ENCODE assay signal across 19 cellular contexts in genomic region chr9:133706651-133707050, GRCh38. TPM values are rescaled to one million over a fixed set of nuclear protein-coding genes. Genes with fewer than 3 reads are reported as not detected.
DNase-seq lines count a peak whose midpoint lies in the region; ATAC-seq and TF ChIP-seq lines count a peak whose summit lies in the region.
"Had no signal": no experiment of that assay in that cellular context is flagged by ENCODE, and none has a peak within 500 bp of the region (broad histone marks: within the 10 kb centered on the region; RNA-seq: fewer than 3 reads in every experiment).

No MANE protein-coding gene starts in this region.

- H3K4me1 Mint-ChIP-seq in activated naive CD4-positive, alpha-beta T cell treated with anti-CD3 and anti-CD28 coated beads, Interleukin-2, amount 10 ng/mL, durations not matched to agents 7 days and 5 days: peaks cover 34% of the 10 kb centered on the region
- peaks cover 20% of the 10 kb centered on the region for H3K4me1 Mint-ChIP-seq in central memory CD8-positive, alpha-beta T cell
- H3K4me1 Mint-ChIP-seq in mesothelial cell of epicardium: peaks cover 33% of the 10 kb centered on the region
- peaks cover 0 to 5% of the 10 kb centered on the region in 2 donors for H3K4me1 Mint-ChIP-seq in natural killer cell

- peaks cover 54% of the 10 kb centered on the region for H3K27me3 Mint-ChIP-seq in activated naive CD4-positive, alpha-beta T cell treated with anti-CD3 and anti-CD28 coated beads, Interleukin-2, amount 10 ng/mL, durations not matched to agents 7 days and 5 days
- no peaks in the 10 kb centered on the region for H3K27me3 Mint-ChIP-seq in central memory CD8-positive, alpha-beta T cell
- H3K27me3 Mint-ChIP-seq in mesothelial cell of epicardium (ENCODE audit: low read depth): no peaks in the 10 kb centered on the region
- no peaks in the 10 kb centered on the region for H3K27me3 Mint-ChIP-seq in natural killer cell (ENCODE audit: low read depth in 2 of 2)
- H3K27me3 Mint-ChIP-seq: CD8-positive, alpha-beta memory T cell had no signal

- no peak overlapping the region for H3K4me3 Mint-ChIP-seq in activated naive CD4-positive, alpha-beta T cell treated with anti-CD3 and anti-CD28 coated beads, Interleukin-2, amount 10 ng/mL, durations not matched to agents 7 days and 5 days
- H3K4me3 Mint-ChIP-seq in central memory CD8-positive, alpha-beta T cell: no peak overlapping the region
- H3K4me3 Mint-ChIP-seq in mesothelial cell of epicardium (no peak overlapping the region), natural killer cell (no peak overlapping the region)

- H3K9me3 Mint-ChIP-seq in activated naive CD4-positive, alpha-beta T cell treated with anti-CD3 and anti-CD28 coated beads, Interleukin-2, amount 10 ng/mL, durations not matched to agents 7 days and 5 days: no peaks in the 10 kb centered on the region
- H3K9me3 Mint-ChIP-seq in central memory CD8-positive, alpha-beta T cell: no peaks in the 10 kb centered on the region
- no peaks in the 10 kb centered on the region for H3K9me3 Mint-ChIP-seq in mesothelial cell of epicardium
- H3K9me3 Mint-ChIP-seq in natural killer cell: no peaks in the 10 kb centered on the region
- H3K9me3 Mint-ChIP-seq: CD8-positive, alpha-beta memory T cell; naive B cell had no signal

- intact Hi-C loops in natural killer cell (cut with micrococcal nuclease): no loop called here

- DNase-seq in activated naive CD4-positive, alpha-beta T cell treated with anti-CD3 and anti-CD28 coated beads, Interleukin-2, amount 10 ng/mL, durations not matched to agents 7 days and 5 days: peak; percentile 11
- no peak for DNase-seq in activated naive CD4-positive, alpha-beta T cell treated with Interleukin-2 at 50 U/mL for 16 hours
- no peak for DNase-seq in central memory CD8-positive, alpha-beta T cell (ENCODE audit: low spot score in 2 of 2)
- DNase-seq in mesothelial cell of epicardium (ENCODE audit: low spot score in 2 of 2, unreplicated experiment in 2 of 2): no peak
- DNase-seq in upper lobe of left lung: peak in 1 of 2 donors; percentile 42
- no peak for DNase-seq in activated T-cell treated with anti-CD3 and anti-CD28 coated beads for 4 hours
- DNase-seq in HUDEP-2 (lab: John Stamatoyannopoulos, UW; ENCODE audit: unreplicated experiment in 76 of 76): no peak
- no peak for DNase-seq in natural killer cell
- DNase-seq: activated gamma-delta T cell treated with Interleukin-2 at 50 U/mL for 16 hours; CD8-positive, alpha-beta memory T cell; dermis blood vessel endothelial cell; DND-41; erythroblast; naive B cell; retina; stomach had no signal

- WGBS in upper lobe of left lung, 2 donors: 48 to 54% methylated on average over 9 of the region's 9 CpGs

- CTCF ChIA-PET in activated naive CD4-positive, alpha-beta T cell treated with anti-CD3 and anti-CD28 coated beads, Interleukin-2, amount 10 ng/mL, durations not matched to agents 7 days and 5 days (lab: Charles Lee): no interaction called here

- H3K4me3 ChIP-seq in upper lobe of left lung: no peak overlapping the region
- H3K4me3 ChIP-seq: A549, gastrocnemius medialis, lung, stomach had no signal

- H3K36me3 ChIP-seq in upper lobe of left lung: no peaks in the 10 kb centered on the region
- H3K36me3 ChIP-seq: gastrocnemius medialis, stomach had no signal

- no peaks in the 10 kb centered on the region for H3K36me3 Mint-ChIP-seq in activated naive CD4-positive, alpha-beta T cell treated with anti-CD3 and anti-CD28 coated beads, Interleukin-2, amount 10 ng/mL, durations not matched to agents 7 days and 5 days
- peaks cover 3% of the 10 kb centered on the region for H3K36me3 Mint-ChIP-seq in central memory CD8-positive, alpha-beta T cell (ENCODE audit: insufficient read depth)
- H3K36me3 Mint-ChIP-seq in mesothelial cell of epicardium (no peaks in the 10 kb centered on the region), natural killer cell (no peaks in the 10 kb centered on the region)
- H3K36me3 Mint-ChIP-seq: CD8-positive, alpha-beta memory T cell; naive B cell had no signal

- TF ChIP-seq EP300 in upper lobe of left lung (IDR thresholded peaks at IDR 0.05): no peak

- no peaks in the 10 kb centered on the region for H3K27me3 ChIP-seq in upper lobe of left lung

- no peak overlapping the region for H3K27ac Mint-ChIP-seq in activated naive CD4-positive, alpha-beta T cell treated with anti-CD3 and anti-CD28 coated beads, Interleukin-2, amount 10 ng/mL, durations not matched to agents 7 days and 5 days
- H3K27ac Mint-ChIP-seq in central memory CD8-positive, alpha-beta T cell (ENCODE audit: low read depth): peak overlapping the region; percentile 3
- H3K27ac Mint-ChIP-seq in mesothelial cell of epicardium: peak overlapping the region; percentile 5
- H3K27ac Mint-ChIP-seq in natural killer cell: no peak overlapping the region

- no peak for ATAC-seq in central memory CD8-positive, alpha-beta T cell (replicated peaks; ENCODE audit: extremely low read depth, poor library complexity, severe bottlenecking)
- ATAC-seq in upper lobe of left lung (ENCODE audit: low FRiP score in 2 of 2) (no peak), natural killer cell (no peak)
- ATAC-seq: A549 had no signal

- peaks cover 11 to 21% (median 12%) of the 10 kb centered on the region in 4 donors for H3K4me1 ChIP-seq in upper lobe of left lung
- H3K4me1 ChIP-seq: A549 had no signal

- TF ChIP-seq POLR2A in upper lobe of left lung (IDR thresholded peaks at IDR 0.05): no peak

- no peak for TF ChIP-seq CTCF in mesothelial cell of epicardium (IDR thresholded peaks at IDR 0.05; ENCODE audit: unreplicated experiment)
- no peak for TF ChIP-seq CTCF in upper lobe of left lung (IDR thresholded peaks at IDR 0.05)
- TF ChIP-seq CTCF in natural killer cell (IDR thresholded peaks at IDR 0.05): no peak

- H3K9me3 ChIP-seq in upper lobe of left lung: no peaks in the 10 kb centered on the region
- H3K9me3 ChIP-seq: A549, gastrocnemius medialis, stomach had no signal

- H3K27ac ChIP-seq in upper lobe of left lung: peak overlapping the region; percentile 33 to 69 (median 50)
- H3K27ac ChIP-seq: A549 had no signal

RNA-seq across cellular contexts. Expression of gene SARDH, which starts 31.5 kb away (rescaled TPM):
- 11.8 to 13.9 TPM (median 12.9 TPM) in 3 replicates for total RNA-seq in mesothelial cell of epicardium
- total RNA-seq in upper lobe of left lung: 10 to 100 TPM in 2 of 6 donors, 1 to 10 TPM in 3, under 1 TPM in 1; 0.79 to 37.7 (median 4.2) TPM
- 1 to 10 TPM; 2.2 to 6.8 (median 4.1) TPM for total RNA-seq in natural killer cell

Comparison
In these comparisons a context has a peak if more than half of its experiments do, and no peak if none do; other contexts are left out.
1. H3K27ac Mint-ChIP-seq: peak in central memory CD8-positive, alpha-beta T cell (single experiment) and mesothelial cell of epicardium (single experiment); none in activated naive CD4-positive, alpha-beta T cell treated with anti-CD3 and anti-CD28 coated beads, Interleukin-2, amount 10 ng/mL, durations not matched to agents 7 days and 5 days (single experiment) and natural killer cell (0 of 2).